ENCODE assay signal across 26 cellular contexts in genomic region chr17:76948301-76948700, GRCh38.
"Had no signal": no experiment of that assay in that cellular context is flagged by ENCODE, and none has a peak within 500 bp of the region (broad histone marks: within the 10 kb centered on the region; RNA-seq: fewer than 3 reads in every experiment).

No MANE protein-coding gene starts in this region.

- ATAC-seq: activated naive CD8-positive, alpha-beta T cell treated with anti-CD3 and anti-CD28 coated beads, Interleukin-2, amount 50 U/mL, for 24 hours; effector memory CD8-positive, alpha-beta T cell; foreskin keratinocyte; gastrocnemius medialis; T-helper 17 cell had no signal

- H3K27ac ChIP-seq: adrenal gland, ascending aorta, coronary artery, esophagus muscularis mucosa, foreskin keratinocyte, gastrocnemius medialis, heart left ventricle had no signal

- H3K36me3 ChIP-seq: adrenal gland, ascending aorta, esophagus muscularis mucosa, gastrocnemius medialis, heart left ventricle had no signal

- H3K9me3 ChIP-seq: adrenal gland, ascending aorta, esophagus muscularis mucosa, gastrocnemius medialis, heart left ventricle had no signal

- DNase-seq: activated CD4-positive, alpha-beta memory T cell treated with anti-CD3 and anti-CD28 coated beads, Interleukin-2, amount 10 ng/mL, durations not matched to agents 7 days and 5 days; activated CD4-positive, alpha-beta T cell treated with anti-CD3 and anti-CD28 coated beads for 1 hour; activated CD4-positive, alpha-beta T cell treated with anti-CD3 and anti-CD28 coated beads for 4 hours; activated CD4-positive, alpha-beta T cell treated with anti-CD3 and anti-CD28 coated beads, Interleukin-2, amount 10 ng/mL, durations not matched to agents 7 days and 5 days; activated CD4-positive, alpha-beta T cell treated with anti-CD3 and anti-CD28 coated beads, Interleukin-2, amount 50 U/mL, for 4 hours; activated CD4-positive, CD25-positive, alpha-beta regulatory T cell; activated effector memory CD4-positive, alpha-beta T cell treated with anti-CD3 and anti-CD28 coated beads, Interleukin-2, amount 50 U/mL, for 16 hours; activated naive CD4-positive, alpha-beta T cell treated with anti-CD3 and anti-CD28 coated beads for 36 hours; activated naive CD8-positive, alpha-beta T cell treated with anti-CD3 and anti-CD28 coated beads for 36 hours; activated naive CD8-positive, alpha-beta T cell treated with anti-CD3 and anti-CD28 coated beads, Interleukin-2, amount 50 U/mL, for 24 hours; activated T-cell treated with anti-CD3 and anti-CD28 coated beads, Interleukin-2, amount 50 U/mL, for 1 hour; activated T-cell treated with anti-CD3 and anti-CD28 coated beads, Interleukin-2, amount 50 U/mL, for 48 hours; adrenal gland; effector CD4-positive, alpha-beta T cell; effector memory CD8-positive, alpha-beta T cell; erythroblast; foreskin keratinocyte; gastrocnemius medialis; glutamatergic neuron; T-helper 1 cell; T-helper 17 cell; T1000 had no signal

- H3K27me3 ChIP-seq: adrenal gland, ascending aorta had no signal

- H3K4me3 ChIP-seq: adrenal gland, ascending aorta, coronary artery, esophagus muscularis mucosa, gastrocnemius medialis, heart left ventricle had no signal

- H3K4me1 ChIP-seq: adrenal gland, ascending aorta, esophagus muscularis mucosa, foreskin keratinocyte, gastrocnemius medialis, heart left ventricle had no signal
